Comparison of ENCODE assay signal across 13 cellular contexts in genomic region chr1:169681094-169681493, GRCh38. TPM values are rescaled to one million over a fixed set of nuclear protein-coding genes. Genes with fewer than 3 reads are reported as not detected.
DNase-seq lines count a peak whose midpoint lies in the region; ATAC-seq and TF ChIP-seq lines count a peak whose summit lies in the region.
"Had no signal": no experiment of that assay in that cellular context is flagged by ENCODE, and none has a peak within 500 bp of the region (broad histone marks: within the 10 kb centered on the region; RNA-seq: fewer than 3 reads in every experiment).

No MANE protein-coding gene starts in this region.

- no peaks in the 10 kb centered on the region for H3K4me1 ChIP-seq in A673 (ENCODE audit: insufficient read depth, low read length, poor library complexity, severe bottlenecking)
- H3K4me1 ChIP-seq: SJSA1 had no signal

- H3K27me3 ChIP-seq in A673 (replicated peaks; ENCODE audit: insufficient read depth, low read depth, low read length, poor library complexity), result peaks cover 8% of the 10 kb centered on the region

- intact Hi-C loops in A673 (cut with micrococcal nuclease; ENCODE audit: unreplicated experiment), result no loop called here

- peak overlapping the region; percentile 33 for H3K4me3 Mint-ChIP-seq in activated naive CD8-positive, alpha-beta T cell treated with anti-CD3 and anti-CD28 coated beads for 36 hours
- H3K4me3 Mint-ChIP-seq in HFFc6, result no peak overlapping the region
- H3K4me3 Mint-ChIP-seq: dendritic cell treated with granulocyte-macrophage colony-stimulating factor and Interleukin-4, amounts not matched to agents 40 ng/mL and 50 ng/mL, for 4 days had no signal

- peaks cover 53% of the 10 kb centered on the region for H3K4me1 Mint-ChIP-seq in activated naive CD8-positive, alpha-beta T cell treated with anti-CD3 and anti-CD28 coated beads for 36 hours
- no peaks in the 10 kb centered on the region for H3K4me1 Mint-ChIP-seq in HFFc6 (ENCODE audit: low read depth)

- no peaks in the 10 kb centered on the region for H3K36me3 ChIP-seq in A673 (ENCODE audit: insufficient read depth, low read length, poor library complexity, severe bottlenecking)
- H3K36me3 ChIP-seq: SJSA1 had no signal

- POLR2A ChIA-PET in A673 (lab: Charles Lee; ENCODE audit: low non-redundant PET), result no interaction called here

- CTCF ChIA-PET in A673 (lab: Charles Lee), result no interaction called here

- peaks cover 2% of the 10 kb centered on the region for H3K36me3 Mint-ChIP-seq in activated naive CD8-positive, alpha-beta T cell treated with anti-CD3 and anti-CD28 coated beads for 36 hours
- H3K36me3 Mint-ChIP-seq in HFFc6 (ENCODE audit: low read depth), result no peaks in the 10 kb centered on the region

- peaks cover 4% of the 10 kb centered on the region for H3K9me3 Mint-ChIP-seq in activated naive CD8-positive, alpha-beta T cell treated with anti-CD3 and anti-CD28 coated beads for 36 hours
- no peaks in the 10 kb centered on the region for H3K9me3 Mint-ChIP-seq in HFFc6
- H3K9me3 Mint-ChIP-seq: dendritic cell treated with granulocyte-macrophage colony-stimulating factor and Interleukin-4, amounts not matched to agents 40 ng/mL and 50 ng/mL, for 4 days had no signal

- BruUV-seq in A673 (replicated peaks; lab: Mats Ljungman, UMichigan), result no TSS peak

- DNase-seq in GM12865 (ENCODE audit: low read depth) (no peak), SIG-M5 (lab: John Stamatoyannopoulos, UW) (no peak), A673 (ENCODE audit: low spot score) (no peak), C1 segment of cervical spinal cord (lab: John Stamatoyannopoulos, UW) (no peak), HFFc6 (no peak)
- no peak for DNase-seq in activated naive CD8-positive, alpha-beta T cell treated with anti-CD3 and anti-CD28 coated beads for 36 hours
- DNase-seq: activated CD8-positive, alpha-beta memory T cell treated with anti-CD3 and anti-CD28 coated beads, Interleukin-2, amount 50 U/mL, for 48 hours; DMS153; mesenchymal stem cell had no signal

- no peak overlapping the region for H3K27ac ChIP-seq in A673 (ENCODE audit: low read depth, low read length, poor library complexity, severe bottlenecking)
- H3K27ac ChIP-seq: SJSA1 had no signal

- no peaks in the 10 kb centered on the region for H3K27me3 Mint-ChIP-seq in activated naive CD8-positive, alpha-beta T cell treated with anti-CD3 and anti-CD28 coated beads for 36 hours
- peaks cover 11% of the 10 kb centered on the region for H3K27me3 Mint-ChIP-seq in HFFc6 (ENCODE audit: insufficient read depth)
- H3K27me3 Mint-ChIP-seq: dendritic cell treated with granulocyte-macrophage colony-stimulating factor and Interleukin-4, amounts not matched to agents 40 ng/mL and 50 ng/mL, for 4 days had no signal

- H3K4me3 ChIP-seq in GM12865 (ENCODE audit: low read depth, low read length), result peak overlapping the region; percentile 13; the same call in 1 of the 2 replicates
- H3K4me3 ChIP-seq in A673 (ENCODE audit: low read depth, low read length, poor library complexity, severe bottlenecking), result no peak overlapping the region
- H3K4me3 ChIP-seq: SJSA1 had no signal

- TF ChIP-seq CTCF in GM12865 (IDR thresholded peaks at IDR 0.05; ENCODE audit: insufficient read depth, low read depth, low read length, missing control alignments) (no peak), A673 (conservative IDR thresholded peaks at IDR 0.05; ENCODE audit: low read depth, low read length) (no peak), HFFc6 (IDR thresholded peaks at IDR 0.05) (no peak)

- peak overlapping the region; percentile 87 for H3K27ac Mint-ChIP-seq in activated naive CD8-positive, alpha-beta T cell treated with anti-CD3 and anti-CD28 coated beads for 36 hours
- H3K27ac Mint-ChIP-seq in HFFc6, result no peak overlapping the region
- H3K27ac Mint-ChIP-seq: dendritic cell treated with granulocyte-macrophage colony-stimulating factor and Interleukin-4, amounts not matched to agents 40 ng/mL and 50 ng/mL, for 4 days had no signal

- peak; percentile 19 for ATAC-seq in GM19328 (IDR thresholded peaks at IDR 0.05; ENCODE audit: unreplicated experiment)
- ATAC-seq in HG02973 (IDR thresholded peaks at IDR 0.05; ENCODE audit: unreplicated experiment), result peak; percentile 40

- H3K9me3 ChIP-seq in A673 (ENCODE audit: low read depth, low read length, poor library complexity, severe bottlenecking), result no peaks in the 10 kb centered on the region
- H3K9me3 ChIP-seq: SJSA1 had no signal

RNA-seq across cellular contexts. Expression of gene SELL, which starts 30.3 kb away (rescaled TPM):
- 100 to 1,000 TPM; 110 to 111 TPM for total RNA-seq in activated naive CD8-positive, alpha-beta T cell treated with anti-CD3 and anti-CD28 coated beads for 36 hours
- not detected in 2 replicates for total RNA-seq in A673 (2021)
- total RNA-seq in HFFc6 (2021; fragmentation: NEBNext Ultra II Directional; extraction: Animal tissue kit (Norgen Biotek cat#: 25700)), result under 1 TPM in 4 of 6 experiments, not detected in 2; 0.10 to 0.28 (median 0.12) TPM

RNA-seq across cellular contexts. Expression of gene SELP, which starts 51.2 kb away (rescaled TPM):
- total RNA-seq in activated naive CD8-positive, alpha-beta T cell treated with anti-CD3 and anti-CD28 coated beads for 36 hours, result 1 to 10 TPM in 1 of 2 experiments, under 1 TPM in 1; 0.42 to 1.1 TPM
- total RNA-seq in A673 (2021), result not detected in 2 replicates
- not detected for total RNA-seq in HFFc6 (2021; fragmentation: NEBNext Ultra II Directional; extraction: Animal tissue kit (Norgen Biotek cat#: 25700))
- total RNA-seq: SJSA1 had no signal

RNA-seq across cellular contexts. Expression of gene SELE, which starts 52.8 kb away (rescaled TPM):
- not detected for total RNA-seq in activated naive CD8-positive, alpha-beta T cell treated with anti-CD3 and anti-CD28 coated beads for 36 hours
- not detected in 2 replicates for total RNA-seq in A673 (2021)
- not detected for total RNA-seq in HFFc6 (2021; fragmentation: NEBNext Ultra II Directional; extraction: Animal tissue kit (Norgen Biotek cat#: 25700))

Comparison
In these comparisons a context has a peak if more than half of its experiments do, and no peak if none do; other contexts are left out.
1. RNA of gene SELL, which starts 30.3 kb away (total RNA-seq): 110 to 111 TPM in activated naive CD8-positive, alpha-beta T cell treated with anti-CD3 and anti-CD28 coated beads for 36 hours; not detected in A673 and 0.10 to 0.28 TPM in HFFc6; every median in the first group is over 10 times any median in the second.